8 cellular contexts compared by ENCODE assay signal in genomic region chr9:35079426-35080341, GRCh38. TPM values are rescaled to one million over a fixed set of nuclear protein-coding genes. Genes with fewer than 3 reads are reported as not detected.
A peak's percentile ranks its signal among the peaks of the same experiment; 100 is the strongest.
DNase-seq lines count a peak whose midpoint lies in the region; ATAC-seq, FAIRE-seq and TF ChIP-seq lines count a peak whose summit lies in the region.

Gene FANCG, minus strand, starts transcription at chr9:35079942. Its CDS starts 418 bp downstream, at chr9:35079524.

- no peaks in the 10 kb centered on the region for H3K9me3 ChIP-seq in right atrium auricular region
- no peaks in the 10 kb centered on the region for H3K9me3 ChIP-seq in psoas muscle

- H3K27ac Mint-ChIP-seq in T-helper 1 cell treated with Interleukin-12 subunit alpha and Interleukin-12 subunit beta and Interleukin-4 antibody, amounts not matched to agents 30 μg/mL and 1 μg/mL, for 36 hours, result peak within 1 kb of the TSS; percentile 100

- peak within 1 kb of the TSS; percentile 98 for H3K4me3 Mint-ChIP-seq in T-helper 1 cell treated with Interleukin-12 subunit alpha and Interleukin-12 subunit beta and Interleukin-4 antibody, amounts not matched to agents 30 μg/mL and 1 μg/mL, for 36 hours

- TF ChIP-seq POLR2A in GM12892 (IDR thresholded peaks at IDR 0.05; ENCODE audit: low read depth, low read length), result peak; percentile 78

- H3K4me3 ChIP-seq in right atrium auricular region, result peak within 1 kb of the TSS; percentile 62 to 63
- peak within 1 kb of the TSS; percentile 74 for H3K4me3 ChIP-seq in psoas muscle

- no peaks in the 10 kb centered on the region for H3K9me3 Mint-ChIP-seq in T-helper 1 cell treated with Interleukin-12 subunit alpha and Interleukin-12 subunit beta and Interleukin-4 antibody, amounts not matched to agents 30 μg/mL and 1 μg/mL, for 36 hours

- H3K27me3 Mint-ChIP-seq in T-helper 1 cell treated with Interleukin-12 subunit alpha and Interleukin-12 subunit beta and Interleukin-4 antibody, amounts not matched to agents 30 μg/mL and 1 μg/mL, for 36 hours (ENCODE audit: low read depth), result no peaks in the 10 kb centered on the region

- H3K36me3 ChIP-seq in right atrium auricular region (no peaks in the 10 kb centered on the region), psoas muscle (ENCODE audit: insufficient read depth in 1 of 2, low read depth in 1 of 2) (peaks cover 0 to 3% of the 10 kb centered on the region in 2 donors)

- ATAC-seq in HG02840 (IDR thresholded peaks at IDR 0.05; ENCODE audit: low FRiP score, unreplicated experiment) (peak; percentile 88), psoas muscle (peak; percentile 96 to 98 (median 98))

- H3K36me3 Mint-ChIP-seq in T-helper 1 cell treated with Interleukin-12 subunit alpha and Interleukin-12 subunit beta and Interleukin-4 antibody, amounts not matched to agents 30 μg/mL and 1 μg/mL, for 36 hours (ENCODE audit: low read depth), result peaks cover 20% of the 10 kb centered on the region

- peak; percentile 94 for DNase-seq in GM12892 (ENCODE audit: insufficient read length)
- DNase-seq in NCI-H146 (lab: John Stamatoyannopoulos, UW), result peak; percentile 97
- DNase-seq in right atrium auricular region (ENCODE audit: low spot score), result peak; percentile 91
- DNase-seq in psoas muscle, result peak; percentile 90 to 95
- DNase-seq in urothelium cell line (ENCODE audit: low spot score), result peak; percentile 95

- peaks cover 0 to 16% of the 10 kb centered on the region in 2 donors for H3K4me1 ChIP-seq in right atrium auricular region
- peaks cover 16% of the 10 kb centered on the region for H3K4me1 ChIP-seq in psoas muscle

- intact Hi-C loops in psoas muscle (cut with DNase I), result loop anchor here in 1 of 2 donors (2.0 kb wide), 1 partner anchor 15 kb away; no protein-coding TSS in a partner anchor

- no peaks in the 10 kb centered on the region for H3K27me3 ChIP-seq in right atrium auricular region
- no peaks in the 10 kb centered on the region for H3K27me3 ChIP-seq in psoas muscle (ENCODE audit: insufficient read depth in 3 of 3, low read length in 2 of 3)

- WGBS in psoas muscle, 3 donors, result 0% methylated on average over 62 to 67 of the region's 67 CpGs

- peak within 1 kb of the TSS; percentile 70 for H3K27ac ChIP-seq in angular gyrus (ENCODE audit: low read depth, low read length)
- H3K27ac ChIP-seq in right atrium auricular region, result peak within 1 kb of the TSS; percentile 76 to 77
- H3K27ac ChIP-seq in psoas muscle, result peak within 1 kb of the TSS; percentile 68

- H3K4me1 Mint-ChIP-seq in T-helper 1 cell treated with Interleukin-12 subunit alpha and Interleukin-12 subunit beta and Interleukin-4 antibody, amounts not matched to agents 30 μg/mL and 1 μg/mL, for 36 hours (ENCODE audit: low read depth), result peaks cover 24% of the 10 kb centered on the region

- FAIRE-seq in GM12892 (lab: Jason Lieb, UNC) (peak; percentile 99), urothelium cell line (lab: Jason Lieb, UNC) (peak; percentile 52)

- TF ChIP-seq CTCF in right atrium auricular region (IDR thresholded peaks at IDR 0.05), result peak in 1 of 2 donors; percentile 24
- no peak for TF ChIP-seq CTCF in psoas muscle (IDR thresholded peaks at IDR 0.05)

RNA-seq across cellular contexts. Expression of gene FANCG, which starts in this region (rescaled TPM):
- 41.1 TPM for polyA plus RNA-seq in GM12892 (2012; ENCODE audit: missing spikeins)
- 1 to 10 TPM in 1 of 2 donors, under 1 TPM in 1; 0.89 to 1.9 TPM for total RNA-seq in right atrium auricular region
- 1 to 10 TPM; 2.9 to 6.0 (median 3.7) TPM for total RNA-seq in psoas muscle
- polyA plus RNA-seq in psoas muscle, result 1 to 10 TPM; 1.6 to 4.5 (median 4.2) TPM

Comparison
In these comparisons a context has a peak if more than half of its experiments do, and no peak if none do; other contexts are left out.
1. Peak in every context shown above with its lines: DNase-seq, ATAC-seq, H3K4me3 ChIP-seq and H3K27ac ChIP-seq.